ENCODE assay signal across 18 cellular contexts in genomic region chr13:51192348-51192747, GRCh38. TPM values are rescaled to one million over a fixed set of nuclear protein-coding genes. Genes with fewer than 3 reads are reported as not detected.
"Had no signal": no experiment of that assay in that cellular context is flagged by ENCODE, and none has a peak within 500 bp of the region (broad histone marks: within the 10 kb centered on the region; RNA-seq: fewer than 3 reads in every experiment).

No MANE protein-coding gene starts in this region.

- DNase-seq: activated CD4-positive, alpha-beta T cell treated with anti-CD3 and anti-CD28 coated beads, Interleukin-2, amount 50 U/mL, for 1 hour; activated CD4-positive, CD25-positive, alpha-beta regulatory T cell; activated naive CD4-positive, alpha-beta T cell treated with anti-CD3 and anti-CD28 coated beads for 36 hours; activated T-cell treated with anti-CD3 and anti-CD28 coated beads for 4 hours; central memory CD4-positive, alpha-beta T cell; kidney; left lung; nephron progenitor cell; nucleus accumbens; stimulated activated CD4-positive, alpha-beta T cell treated with anti-CD3 and anti-CD28 coated beads, Interleukin-4, amount 100 ng/mL, for 1 hour; T-helper 1 cell; T-helper 9 cell; upper lobe of left lung had no signal

- H3K4me3 Mint-ChIP-seq: activated naive CD4-positive, alpha-beta T cell treated with anti-CD3 and anti-CD28 coated beads for 36 hours; nephron progenitor cell had no signal

- H3K27ac Mint-ChIP-seq: activated naive CD4-positive, alpha-beta T cell treated with anti-CD3 and anti-CD28 coated beads for 36 hours; activated T-helper 2 cell treated with anti-CD3 and anti-CD28 coated beads, Interferon-gamma antibody, Interleukin-2, Interleukin-4, amounts not matched to agents 10 μg/mL and 5 μg/mL and 100 μg/mL, durations not matched to agents 14 hours and 24 hours and 36 hours; nephron progenitor cell had no signal

- H3K9me3 Mint-ChIP-seq: activated naive CD4-positive, alpha-beta T cell treated with anti-CD3 and anti-CD28 coated beads for 36 hours; activated T-helper 2 cell treated with anti-CD3 and anti-CD28 coated beads, Interferon-gamma antibody, Interleukin-2, Interleukin-4, amounts not matched to agents 10 μg/mL and 5 μg/mL and 100 μg/mL, durations not matched to agents 14 hours and 24 hours and 36 hours; nephron progenitor cell had no signal

- H3K36me3 ChIP-seq: left lung, thoracic aorta, upper lobe of left lung had no signal

- H3K4me1 Mint-ChIP-seq: nephron progenitor cell had no signal

- H3K27me3 ChIP-seq: left lung, upper lobe of left lung had no signal

- H3K27ac ChIP-seq: coronary artery, left lung, thoracic aorta, upper lobe of left lung had no signal

- H3K4me3 ChIP-seq: coronary artery, left lung, smooth muscle cell, thoracic aorta, upper lobe of left lung had no signal

- ATAC-seq: left lung, sciatic nerve had no signal

RNA-seq across cellular contexts. Expression of gene FAM124A, which starts 29.9 kb away (rescaled TPM):
- total RNA-seq: activated naive CD4-positive, alpha-beta T cell treated with anti-CD3 and anti-CD28 coated beads for 36 hours; smooth muscle cell had no signal
